ENCODE assay signal across 8 cellular contexts in the genomic region with DNA sequence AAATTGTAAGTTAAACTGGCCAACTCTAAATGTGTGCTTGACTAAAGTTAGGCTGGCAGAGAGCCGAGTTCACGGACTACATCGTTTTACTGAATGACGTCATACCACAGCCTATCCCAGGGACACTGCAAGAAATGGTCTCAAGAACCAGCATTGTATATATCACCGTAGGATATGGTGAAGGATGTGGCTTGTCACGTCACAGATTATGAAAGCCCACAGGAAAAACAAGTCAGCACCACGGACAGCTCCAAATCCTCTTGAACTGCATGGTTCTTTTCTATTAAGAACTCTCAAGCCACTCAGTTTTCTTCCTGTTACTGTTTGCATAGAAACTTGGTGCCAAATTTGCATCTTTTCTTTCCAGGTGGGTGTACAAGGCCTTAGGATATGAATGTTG.
DNase-seq lines count a peak whose midpoint lies in the region; ATAC-seq and TF ChIP-seq lines count a peak whose summit lies in the region.

No MANE protein-coding gene starts in this region.

- WGBS in right cardiac atrium = 46% methylated on average over 7 of the region's 7 CpGs
- 56 to 70% methylated on average over 7 of the region's 7 CpGs for WGBS in sigmoid colon, 2 donors

- TF ChIP-seq POLR2A in sigmoid colon (IDR thresholded peaks at IDR 0.05) = no peak

- no peak for TF ChIP-seq EP300 in sigmoid colon (IDR thresholded peaks at IDR 0.05)

- H3K27me3 ChIP-seq in right cardiac atrium (ENCODE audit: control insufficient read depth, insufficient read depth) (no peaks in the 10 kb centered on the region), sigmoid colon (no peaks in the 10 kb centered on the region)

- H3K9me3 ChIP-seq in right cardiac atrium (ENCODE audit: control insufficient read depth, low read length) = no peaks in the 10 kb centered on the region
- H3K9me3 ChIP-seq in sigmoid colon = no peaks in the 10 kb centered on the region

- no peaks in the 10 kb centered on the region for H3K36me3 ChIP-seq in sigmoid colon

- DNase-seq in GM13976 (ENCODE audit: low spot score) (peak; percentile 61), OCI-M1 (lab: John Stamatoyannopoulos, UW) (peak; percentile 83), right cardiac atrium (peak in 2 of 3 donors; percentile 53 to 75), NCI-H1048 (lab: John Stamatoyannopoulos, UW) (no peak), sigmoid colon (no peak), NCI-H1436 treated with DMSO at 0.1 percent for 48 hours (lab: John Stamatoyannopoulos, UW) (no peak)
- DNase-seq in activated T-helper 9 cell treated with anti-CD3 and anti-CD28 coated beads, Interleukin-2, amount 50 U/mL, for 16 hours (ENCODE audit: low read depth) = peak; percentile 9
- peak; percentile 7 for DNase-seq in stimulated activated CD4-positive, alpha-beta T cell treated with anti-CD3 and anti-CD28 coated beads, Interleukin-2, amount 100 ng/mL, for 4 hours (ENCODE audit: low read depth)

- no peak for ATAC-seq in right cardiac atrium

- H3K4me3 ChIP-seq in right cardiac atrium (ENCODE audit: low read length) = no peak overlapping the region
- H3K4me3 ChIP-seq in sigmoid colon = no peak overlapping the region

- intact Hi-C loops in right cardiac atrium (cut with DNase I) (no loop called here), sigmoid colon (cut with DNase I) (no loop called here)

- in situ Hi-C loops in GM13976 (cut with MboI; ENCODE audit: low sequenced_read_pairs, unreplicated experiment) = no loop called here

- TF ChIP-seq CTCF in GM13976 (IDR thresholded peaks at IDR 0.05; ENCODE audit: borderline replicate concordance, control extremely low read depth, extremely low read depth, insufficient read depth, missing control alignments) (no peak), sigmoid colon (IDR thresholded peaks at IDR 0.05) (no peak)

- H3K27ac ChIP-seq in right cardiac atrium (ENCODE audit: low read length) (no peak overlapping the region), sigmoid colon (no peak overlapping the region)

- H3K4me1 ChIP-seq in right cardiac atrium (ENCODE audit: control insufficient read depth, insufficient read depth, low read length) (no peaks in the 10 kb centered on the region), sigmoid colon (no peaks in the 10 kb centered on the region)

Comparison
In these comparisons a context has a peak if more than half of its experiments do, and no peak if none do; other contexts are left out.
1. DNase-seq: peak in GM13976 (single experiment), OCI-M1 (single experiment), activated T-helper 9 cell treated with anti-CD3 and anti-CD28 coated beads, Interleukin-2, amount 50 U/mL, for 16 hours (single experiment), right cardiac atrium (2 of 3) and stimulated activated CD4-positive, alpha-beta T cell treated with anti-CD3 and anti-CD28 coated beads, Interleukin-2, amount 100 ng/mL, for 4 hours (single experiment); none in NCI-H1048 (single experiment), sigmoid colon (single experiment) and NCI-H1436 treated with DMSO at 0.1 percent for 48 hours (single experiment).